19 cellular contexts compared by ENCODE assay signal in the genomic region with DNA sequence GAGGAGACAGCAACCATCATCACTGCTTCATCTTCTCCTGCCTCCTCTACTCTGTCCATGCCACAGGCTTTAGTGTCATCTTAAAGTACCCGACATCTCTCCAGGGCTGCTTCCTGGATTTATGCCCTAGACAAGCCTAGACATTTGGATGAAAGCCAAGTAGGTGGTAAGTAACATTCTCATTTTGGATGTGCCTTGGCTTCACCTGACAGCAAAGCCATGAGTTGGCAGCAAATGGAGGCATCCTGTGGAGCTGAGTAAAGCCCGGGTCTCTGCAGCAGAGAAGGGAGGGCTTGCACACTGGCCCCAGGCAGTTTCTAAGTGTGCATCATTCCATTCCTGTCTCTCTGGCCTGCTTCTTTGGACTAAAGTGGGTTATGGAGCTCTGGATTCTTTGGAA.
A peak's percentile ranks its signal among the peaks of the same experiment; 100 is the strongest.
DNase-seq lines count a peak whose midpoint lies in the region; ATAC-seq and TF ChIP-seq lines count a peak whose summit lies in the region.
"Had no signal": no experiment of that assay in that cellular context is flagged by ENCODE, and none has a peak within 500 bp of the region (broad histone marks: within the 10 kb centered on the region; RNA-seq: fewer than 3 reads in every experiment).

No MANE protein-coding gene starts in this region.

- ATAC-seq in psoas muscle = no peak
- ATAC-seq: GM12878, K562, T-cell had no signal

- no peaks in the 10 kb centered on the region for H3K9me2 ChIP-seq in GM23248 (ENCODE audit: insufficient read depth)
- H3K9me2 ChIP-seq: SK-N-SH had no signal

- H3K4me1 ChIP-seq in GM23248 (ENCODE audit: insufficient read depth) (no peaks in the 10 kb centered on the region), psoas muscle (no peaks in the 10 kb centered on the region)

- DNase-seq in NCI-H2196 (lab: John Stamatoyannopoulos, UW; ENCODE audit: unreplicated experiment) = peak; percentile 51
- DNase-seq in NCI-H2196 treated with DMSO at 0.1 percent for 48 hours (lab: John Stamatoyannopoulos, UW; ENCODE audit: unreplicated experiment) = no peak
- DNase-seq in GM23248 = peak; percentile 1
- DNase-seq in NCI-H2081 treated with DMSO at 0.1 percent for 48 hours (lab: John Stamatoyannopoulos, UW) = peak; percentile 72
- DNase-seq in cerebellar cortex (ENCODE audit: low spot score) = peak; percentile 76
- DNase-seq in psoas muscle = no peak
- DNase-seq in GM20000 (ENCODE audit: low spot score) = no peak
- no peak for DNase-seq in cardiac septum (ENCODE audit: low spot score)
- DNase-seq: AML-193, GOT3, NCI-H1436 treated with DMSO at 0.1 percent for 48 hours, NCI-H2227 treated with DMSO at 0.1 percent for 48 hours, NCI-H526 treated with DMSO at 0.1 percent for 48 hours, SHP77, SK-N-SH, T-cell had no signal

- 36 to 37% methylated on average over 2 of the region's 2 CpGs for WGBS in GM23248 (ENCODE audit: low coverage in 1 of 2, low lambda C conversion rate in 2 of 2, missing lambda C conversion rate in 2 of 2), 2 experiments
- WGBS in psoas muscle, 3 donors = 33 to 52% (median 46%) methylated on average over 2 of the region's 2 CpGs

- no peaks in the 10 kb centered on the region for H3K79me2 ChIP-seq in GM23248 (ENCODE audit: insufficient read depth)

- H3F3A ChIP-seq in GM23248 (ENCODE audit: insufficient read depth) = no peaks in the 10 kb centered on the region

- TF ChIP-seq CTCF in psoas muscle (IDR thresholded peaks at IDR 0.05) = no peak
- no peak for TF ChIP-seq CTCF in GM20000 (IDR thresholded peaks at IDR 0.05; ENCODE audit: extremely low read depth, missing control alignments)

- H3K4me2 ChIP-seq in GM23248 (ENCODE audit: unreplicated experiment) = no peak overlapping the region
- H3K4me2 ChIP-seq: SK-N-SH had no signal

- H3K27me3 ChIP-seq in GM23248 (replicated peaks; ENCODE audit: insufficient read depth) (no peaks in the 10 kb centered on the region; the same call in 1 of the 2 replicates), psoas muscle (ENCODE audit: insufficient read depth in 3 of 3, low read length in 2 of 3) (no peaks in the 10 kb centered on the region)

- intact Hi-C loops in psoas muscle (cut with DNase I) (loop anchor here in 1 of 2 donors (10.0 kb wide), 1 partner anchor 614 kb away; no protein-coding TSS in a partner anchor), cardiac septum (cut with DNase I) (no loop called here)

- in situ Hi-C loops in GM23248 (cut with MboI) = no loop called here

- no peak overlapping the region for H3K9ac ChIP-seq in GM23248
- H3K9ac ChIP-seq: SK-N-SH had no signal

- H3K27ac ChIP-seq in GM23248 (no peak overlapping the region), psoas muscle (no peak overlapping the region)
- H3K27ac ChIP-seq: C4-2B had no signal

- no peak overlapping the region for H2AFZ ChIP-seq in GM23248

- no peaks in the 10 kb centered on the region for H4K20me1 ChIP-seq in GM23248 (ENCODE audit: insufficient read depth)

- H3K36me3 ChIP-seq in GM23248 (ENCODE audit: low read depth) (no peaks in the 10 kb centered on the region), psoas muscle (ENCODE audit: insufficient read depth in 1 of 2, low read depth in 1 of 2) (no peaks in the 10 kb centered on the region)

- H3K4me3 ChIP-seq in GM23248 (no peak overlapping the region), psoas muscle (no peak overlapping the region)
- H3K4me3 ChIP-seq: GM12878, K562 had no signal

- no peaks in the 10 kb centered on the region for H3K9me3 ChIP-seq in GM23248 (ENCODE audit: low read depth)
- H3K9me3 ChIP-seq in psoas muscle = no peaks in the 10 kb centered on the region
- H3K9me3 ChIP-seq: SK-N-SH had no signal

Comparison
In these comparisons a context has a peak if more than half of its experiments do, and no peak if none do; other contexts are left out.
1. DNase-seq: peak in NCI-H2196 (single experiment), GM23248 (single experiment), NCI-H2081 treated with DMSO at 0.1 percent for 48 hours (single experiment) and cerebellar cortex (single experiment); none in NCI-H2196 treated with DMSO at 0.1 percent for 48 hours (single experiment), psoas muscle (0 of 2), GM20000 (single experiment) and cardiac septum (single experiment).